In the genomic region with DNA sequence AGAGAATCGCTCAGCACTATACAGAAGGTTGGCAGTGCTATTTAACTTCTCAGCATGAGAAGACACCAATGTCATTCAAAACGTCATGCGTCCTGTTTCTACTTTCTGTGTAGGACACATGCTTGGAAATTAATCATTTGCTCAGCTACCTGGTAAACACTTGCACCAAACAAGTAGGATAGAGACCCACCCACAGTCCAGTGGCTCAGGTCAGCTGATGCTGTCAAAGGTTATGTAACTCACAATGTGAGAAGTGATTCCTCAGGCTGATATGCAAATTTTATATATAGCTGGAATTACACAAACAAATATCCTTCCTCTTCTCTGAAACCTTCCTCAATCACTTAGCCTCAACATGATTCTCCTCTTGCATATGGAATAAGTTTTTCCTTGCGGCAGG, we compare ENCODE assay signal across 21 cellular contexts.
"Had no signal": no experiment of that assay in that cellular context is flagged by ENCODE, and none has a peak within 500 bp of the region (broad histone marks: within the 10 kb centered on the region; RNA-seq: fewer than 3 reads in every experiment).

No MANE protein-coding gene starts in this region.

- H3K27ac Mint-ChIP-seq: activated CD8-positive, alpha-beta T cell treated with anti-CD3 and anti-CD28 coated beads, Interleukin-2, amount 10 ng/mL, durations not matched to agents 7 days and 5 days; brain; mesothelial cell of epicardium; natural killer cell treated with Interleukin-12 subunit alpha and Interleukin-12 subunit beta and Interleukin-15 and Interleukin-18, amount 100 ng/mL, for 72 hours; T-helper 2 cell treated with Interferon-gamma antibody and Interleukin-4, amounts not matched to agents 5 μg/mL and 100 μg/mL, for 36 hours had no signal

- DNase-seq: activated CD4-positive, alpha-beta T cell treated with anti-CD3 and anti-CD28 coated beads for 1 hour; activated CD4-positive, alpha-beta T cell treated with anti-CD3 and anti-CD28 coated beads, Interleukin-2, amount 50 U/mL, for 1 hour; activated CD8-positive, alpha-beta T cell treated with anti-CD3 and anti-CD28 coated beads, Interleukin-2, amount 10 ng/mL, durations not matched to agents 7 days and 5 days; aorta; foreskin keratinocyte; kidney; left ventricle myocardium inferior; mammary epithelial cell; ovary; stimulated activated CD4-positive, alpha-beta T cell treated with anti-CD3 and anti-CD28 coated beads, Interleukin-1b, Interleukin-23, amount 100 ng/mL, for 48 hours; stomach; transverse colon; uterus had no signal

- H3K9me3 Mint-ChIP-seq: activated naive CD4-positive, alpha-beta T cell treated with anti-CD3 and anti-CD28 coated beads, Interleukin-2, amount 50 U/mL, for 72 hours; mesothelial cell of epicardium; natural killer cell treated with Interleukin-12 subunit alpha and Interleukin-12 subunit beta and Interleukin-15 and Interleukin-18, amount 100 ng/mL, for 72 hours; T-helper 2 cell treated with Interferon-gamma antibody and Interleukin-4, amounts not matched to agents 5 μg/mL and 100 μg/mL, for 36 hours had no signal

- H3K4me3 ChIP-seq: left ventricle myocardium inferior, ovary, prostate gland, right atrium auricular region, stomach, suprapubic skin, transverse colon, uterus had no signal

- H3K36me3 Mint-ChIP-seq: activated naive CD4-positive, alpha-beta T cell treated with anti-CD3 and anti-CD28 coated beads, Interleukin-2, amount 50 U/mL, for 72 hours had no signal

- H3K9me3 ChIP-seq: left ventricle myocardium inferior, ovary, prostate gland, right atrium auricular region, stomach, suprapubic skin, transverse colon, uterus had no signal

- H3K4me1 ChIP-seq: foreskin keratinocyte, left ventricle myocardium inferior, prostate gland, right atrium auricular region, stomach, suprapubic skin, transverse colon, uterus had no signal

- ATAC-seq: activated CD8-positive, alpha-beta T cell treated with anti-CD3 and anti-CD28 coated beads, Interleukin-2, amount 10 ng/mL, durations not matched to agents 7 days and 5 days; activated naive CD4-positive, alpha-beta T cell treated with anti-CD3 and anti-CD28 coated beads, Interleukin-2, amount 50 U/mL, for 72 hours; foreskin keratinocyte; natural killer cell treated with Interleukin-12 subunit alpha and Interleukin-12 subunit beta and Interleukin-15 and Interleukin-18, amount 100 ng/mL, for 72 hours had no signal

- H3K4me1 Mint-ChIP-seq: brain, mesothelial cell of epicardium had no signal

- H3K27ac ChIP-seq: foreskin keratinocyte, left ventricle myocardium inferior, ovary, prostate gland, right atrium auricular region, stomach, suprapubic skin, transverse colon, uterus had no signal

- H3K36me3 ChIP-seq: ovary, uterus had no signal

- H3K27me3 Mint-ChIP-seq: brain; natural killer cell treated with Interleukin-12 subunit alpha and Interleukin-12 subunit beta and Interleukin-15 and Interleukin-18, amount 100 ng/mL, for 72 hours had no signal

- H3K4me3 Mint-ChIP-seq: activated CD8-positive, alpha-beta T cell treated with anti-CD3 and anti-CD28 coated beads, Interleukin-2, amount 10 ng/mL, durations not matched to agents 7 days and 5 days; brain; mesothelial cell of epicardium; natural killer cell treated with Interleukin-12 subunit alpha and Interleukin-12 subunit beta and Interleukin-15 and Interleukin-18, amount 100 ng/mL, for 72 hours; T-helper 2 cell treated with Interferon-gamma antibody and Interleukin-4, amounts not matched to agents 5 μg/mL and 100 μg/mL, for 36 hours had no signal

- H3K27me3 ChIP-seq: foreskin keratinocyte, ovary, right atrium auricular region, stomach, suprapubic skin, transverse colon, uterus had no signal
